Comparison of ENCODE assay signal across 22 cellular contexts in genomic region chr6:45610374-45610773, GRCh38.
"Had no signal": no experiment of that assay in that cellular context is flagged by ENCODE, and none has a peak within 500 bp of the region (broad histone marks: within the 10 kb centered on the region; RNA-seq: fewer than 3 reads in every experiment).

No MANE protein-coding gene starts in this region.

- H3K36me3 Mint-ChIP-seq: activated naive CD8-positive, alpha-beta T cell treated with anti-CD3 and anti-CD28 coated beads, Interleukin-2, amount 10 ng/mL, durations not matched to agents 7 days and 5 days; WTC11 had no signal

- H3K27ac ChIP-seq: adrenal gland had no signal

- H3K4me3 ChIP-seq: adrenal gland, MG63 had no signal

- H3K9me3 Mint-ChIP-seq: T-helper 1 cell treated with Interleukin-12 subunit alpha and Interleukin-12 subunit beta and Interleukin-4 antibody, amounts not matched to agents 30 μg/mL and 1 μg/mL, for 36 hours had no signal

- ATAC-seq: activated CD8-positive, alpha-beta T cell treated with anti-CD3 and anti-CD28 coated beads, Interleukin-2, amount 10 ng/mL, durations not matched to agents 7 days and 5 days; PC-3; WTC11 had no signal

- H3K27me3 Mint-ChIP-seq: activated naive CD8-positive, alpha-beta T cell treated with anti-CD3 and anti-CD28 coated beads, Interleukin-2, amount 10 ng/mL, durations not matched to agents 7 days and 5 days had no signal

- H3K27ac Mint-ChIP-seq: activated CD8-positive, alpha-beta T cell treated with anti-CD3 and anti-CD28 coated beads, Interleukin-2, amount 10 ng/mL, durations not matched to agents 7 days and 5 days; activated naive CD8-positive, alpha-beta T cell treated with anti-CD3 and anti-CD28 coated beads, Interleukin-2, amount 10 ng/mL, durations not matched to agents 7 days and 5 days; T-helper 1 cell treated with Interleukin-12 subunit alpha and Interleukin-12 subunit beta and Interleukin-4 antibody, amounts not matched to agents 30 μg/mL and 1 μg/mL, for 36 hours; WTC11 had no signal

- H3K4me3 Mint-ChIP-seq: activated CD8-positive, alpha-beta T cell treated with anti-CD3 and anti-CD28 coated beads, Interleukin-2, amount 10 ng/mL, durations not matched to agents 7 days and 5 days; activated naive CD8-positive, alpha-beta T cell treated with anti-CD3 and anti-CD28 coated beads, Interleukin-2, amount 10 ng/mL, durations not matched to agents 7 days and 5 days; T-helper 1 cell treated with Interleukin-12 subunit alpha and Interleukin-12 subunit beta and Interleukin-4 antibody, amounts not matched to agents 30 μg/mL and 1 μg/mL, for 36 hours; WTC11 had no signal

- H3K9me3 ChIP-seq: adrenal gland, MG63 had no signal

- H3K27me3 ChIP-seq: adrenal gland, MG63 had no signal

- H3K4me1 ChIP-seq: adrenal gland had no signal

- H3K36me3 ChIP-seq: adrenal gland, MG63 had no signal

- DNase-seq: activated CD4-positive, alpha-beta T cell treated with anti-CD3 and anti-CD28 coated beads for 48 hours; activated CD4-positive, alpha-beta T cell treated with anti-CD3 and anti-CD28 coated beads, Interleukin-2, amount 50 U/mL, for 4 hours; activated CD4-positive, CD25-positive, alpha-beta regulatory T cell treated with anti-CD3 and anti-CD28 coated beads, Interleukin-2, amount 50 U/mL, for 72 hours; activated CD8-positive, alpha-beta memory T cell treated with anti-CD3 and anti-CD28 coated beads, Interleukin-2, amount 50 U/mL, for 48 hours; activated CD8-positive, alpha-beta T cell treated with anti-CD3 and anti-CD28 coated beads, Interleukin-2, amount 10 ng/mL, durations not matched to agents 7 days and 5 days; activated naive CD4-positive, alpha-beta T cell treated with anti-CD3 and anti-CD28 coated beads, Interleukin-2, amount 50 U/mL, for 16 hours; activated naive CD8-positive, alpha-beta T cell treated with anti-CD3 and anti-CD28 coated beads, Interleukin-2, amount 10 ng/mL, durations not matched to agents 7 days and 5 days; activated T-cell treated with anti-CD3 and anti-CD28 coated beads, Interleukin-2, amount 50 U/mL, for 1 hour; adrenal gland; anterior cingulate cortex; caudate nucleus; MG63; NCI-H1105; NCI-H1436; NCI-H187; NCI-H2081; NCI-H446; NCI-H524; PC-3; SHP77 treated with DMSO at 0.1 percent for 48 hours had no signal
